ENCODE assay signal across 1 cellular context in genomic region chr13:35699805-35700204, GRCh38.
TF ChIP-seq lines count a peak whose summit lies in the region.

No MANE protein-coding gene starts in this region.

TF ChIP-seq in H1, 55 proteins besides CTCF, POLR2A, EP300 and RAD21 (continued from another document):
- TF ChIP-seq TBP (IDR thresholded peaks at IDR 0.05; ENCODE audit: low read depth, low read length) (no peak), ATF2 (IDR thresholded peaks at IDR 0.05; ENCODE audit: low read length) (no peak), GABPA (IDR thresholded peaks at IDR 0.05; ENCODE audit: borderline replicate concordance, insufficient read depth, low read length) (no peak), SP4 (IDR thresholded peaks at IDR 0.05; ENCODE audit: low read length) (no peak), KDM4A (IDR thresholded peaks at IDR 0.05; ENCODE audit: low read depth, low read length, severe bottlenecking) (no peak)
TF ChIP-seq in H1: peak in this region for 0.
